8 cellular contexts compared by ENCODE assay signal in genomic region chr1:22428672-22429071, GRCh38. TPM values are rescaled to one million over a fixed set of nuclear protein-coding genes. Genes with fewer than 3 reads are reported as not detected.
A peak's percentile ranks its signal among the peaks of the same experiment; 100 is the strongest.
DNase-seq lines count a peak whose midpoint lies in the region; ATAC-seq, FAIRE-seq and TF ChIP-seq lines count a peak whose summit lies in the region.

No MANE protein-coding gene starts in this region.

- H3K4me3 Mint-ChIP-seq in central memory CD8-positive, alpha-beta T cell: peak overlapping the region; percentile 63

- H3K9me3 ChIP-seq in right lobe of liver: no peaks in the 10 kb centered on the region

- peak; percentile 48 for DNase-seq in AG10803 (ENCODE audit: low read depth)
- no peak for DNase-seq in RCC 7860 (ENCODE audit: low spot score)
- DNase-seq in central memory CD8-positive, alpha-beta T cell (ENCODE audit: low spot score in 2 of 2): peak in 1 of 2 donors; percentile 34
- no peak for DNase-seq in right lobe of liver
- no peak for DNase-seq in NCI-H69 (lab: John Stamatoyannopoulos, UW)

- peak overlapping the region; percentile 51 for H3K4me3 ChIP-seq in AG10803 (ENCODE audit: low read length)
- H3K4me3 ChIP-seq in right lobe of liver: peak overlapping the region in 2 of 3 donors; percentile 17 to 22

- H3K27me3 ChIP-seq in right lobe of liver: no peaks in the 10 kb centered on the region

- no peak for TF ChIP-seq CTCF in AG10803 (conservative IDR thresholded peaks at IDR 0.05; ENCODE audit: low read length)
- no peak for TF ChIP-seq CTCF in right lobe of liver (IDR thresholded peaks at IDR 0.05)

- H3K9me3 Mint-ChIP-seq in central memory CD8-positive, alpha-beta T cell: no peaks in the 10 kb centered on the region

- no peaks in the 10 kb centered on the region for H3K36me3 ChIP-seq in right lobe of liver

- H3K4me1 Mint-ChIP-seq in central memory CD8-positive, alpha-beta T cell: peaks cover 5% of the 10 kb centered on the region

- no peaks in the 10 kb centered on the region for H3K27me3 Mint-ChIP-seq in central memory CD8-positive, alpha-beta T cell

- peak; percentile 5 for FAIRE-seq in RCC 7860 (lab: Jason Lieb, UNC)

- no peak overlapping the region for H3K27ac ChIP-seq in right lobe of liver

- no peaks in the 10 kb centered on the region for H3K36me3 Mint-ChIP-seq in central memory CD8-positive, alpha-beta T cell (ENCODE audit: insufficient read depth)

- ATAC-seq in GM19351 (IDR thresholded peaks at IDR 0.05; ENCODE audit: unreplicated experiment) (peak; percentile 48), right lobe of liver (peak; percentile 59 to 79 (median 71)), HG03469 (IDR thresholded peaks at IDR 0.05; ENCODE audit: unreplicated experiment) (no peak), GM19452 (IDR thresholded peaks at IDR 0.05; ENCODE audit: unreplicated experiment) (no peak)
- peak; percentile 64 for ATAC-seq in central memory CD8-positive, alpha-beta T cell (replicated peaks; ENCODE audit: extremely low read depth, poor library complexity, severe bottlenecking)

- no peaks in the 10 kb centered on the region for H3K4me1 ChIP-seq in right lobe of liver

- WGBS in right lobe of liver (ENCODE audit: insufficient coverage, low coverage, low lambda C conversion rate, missing lambda C conversion rate): 39% methylated on average over 5 of the region's 5 CpGs

- intact Hi-C loops in right lobe of liver (cut with DNase I): no loop called here

- TF ChIP-seq POLR2A in right lobe of liver (IDR thresholded peaks at IDR 0.05): no peak

- no peak overlapping the region for H3K27ac Mint-ChIP-seq in central memory CD8-positive, alpha-beta T cell (ENCODE audit: low read depth)

RNA-seq across cellular contexts. Expression of gene ZBTB40, which starts 23.0 kb away (rescaled TPM):
- total RNA-seq in right lobe of liver: 1 to 10 TPM; 6.2 to 7.6 (median 7.0) TPM

Comparison
In these comparisons a context has a peak if more than half of its experiments do, and no peak if none do; other contexts are left out.
1. ATAC-seq: peak in GM19351 (single experiment), central memory CD8-positive, alpha-beta T cell (single experiment) and right lobe of liver (4 of 4); none in HG03469 (single experiment) and GM19452 (single experiment).